In genomic region chr6:90068264-90068663, GRCh38 we compare ENCODE assay signal across 10 cellular contexts.
A peak's percentile ranks its signal among the peaks of the same experiment; 100 is the strongest.
DNase-seq lines count a peak whose midpoint lies in the region; ATAC-seq and TF ChIP-seq lines count a peak whose summit lies in the region.
"Had no signal": no experiment of that assay in that cellular context is flagged by ENCODE, and none has a peak within 500 bp of the region (broad histone marks: within the 10 kb centered on the region; RNA-seq: fewer than 3 reads in every experiment).

No MANE protein-coding gene starts in this region.

- H3K27ac ChIP-seq in right atrium auricular region (no peak overlapping the region), RWPE1 (no peak overlapping the region), fibroblast of lung (ENCODE audit: insufficient read depth, low read length) (no peak overlapping the region)
- H3K27ac ChIP-seq: cardiac muscle cell, SK-N-MC had no signal

- H3K9me3 ChIP-seq in right atrium auricular region (no peaks in the 10 kb centered on the region), fibroblast of lung (ENCODE audit: control insufficient read depth, insufficient read depth, low read depth, low read length) (no peaks in the 10 kb centered on the region)

- intact Hi-C loops in left ventricle myocardium superior (cut with micrococcal nuclease) = no loop called here

- H3K4me2 ChIP-seq in fibroblast of lung (ENCODE audit: extremely low read depth, insufficient read depth, low read length) = no peak overlapping the region

- no peaks in the 10 kb centered on the region for H4K20me1 ChIP-seq in fibroblast of lung (ENCODE audit: control insufficient read depth, extremely low read depth, insufficient read depth, low read length)

- no peaks in the 10 kb centered on the region for H3K27me3 Mint-ChIP-seq in stimulated activated naive CD8-positive, alpha-beta T cell treated with anti-CD3 and anti-CD28 coated beads, Interleukin-15, amount 100 ng/mL, for 72 hours

- H2AFZ ChIP-seq in fibroblast of lung (ENCODE audit: low read length) = no peak overlapping the region

- peak; percentile 53 for ATAC-seq in left ventricle myocardium superior
- ATAC-seq in stimulated activated naive CD8-positive, alpha-beta T cell treated with anti-CD3 and anti-CD28 coated beads, Interleukin-15, amount 100 ng/mL, for 72 hours = peak; percentile 75
- ATAC-seq in HG03354 (IDR thresholded peaks at IDR 0.05; ENCODE audit: poor library complexity, severe bottlenecking, unreplicated experiment) = no peak

- H3K27me3 ChIP-seq in right atrium auricular region (no peaks in the 10 kb centered on the region), fibroblast of lung (ENCODE audit: control insufficient read depth, insufficient read depth, low read length) (no peaks in the 10 kb centered on the region)
- H3K27me3 ChIP-seq: cardiac muscle cell had no signal

- DNase-seq in left ventricle myocardium superior (no peak), right atrium auricular region (ENCODE audit: low spot score) (no peak), RWPE1 (ENCODE audit: low spot score) (peak; percentile 47), fibroblast of lung (ENCODE audit: low read depth in 2 of 2) (peak; percentile 56 to 83), anterior cingulate cortex (lab: John Stamatoyannopoulos, UW) (no peak), SIG-M5 (lab: John Stamatoyannopoulos, UW) (no peak)
- DNase-seq in stimulated activated naive CD8-positive, alpha-beta T cell treated with anti-CD3 and anti-CD28 coated beads, Interleukin-15, amount 100 ng/mL, for 72 hours = peak in 1 of 2 donors; percentile 47

- H3K9me3 Mint-ChIP-seq in stimulated activated naive CD8-positive, alpha-beta T cell treated with anti-CD3 and anti-CD28 coated beads, Interleukin-15, amount 100 ng/mL, for 72 hours = no peaks in the 10 kb centered on the region

- H3K4me3 ChIP-seq in right atrium auricular region (no peak overlapping the region), fibroblast of lung (replicated peaks in 1 of 4; ENCODE audit: control extremely low read depth in 1 of 4, insufficient read depth in 1 of 4, low read depth in 3 of 4, low read length in 4 of 4) (no peak overlapping the region)
- H3K4me3 ChIP-seq: cardiac muscle cell, SK-N-MC had no signal

- H3K4me1 ChIP-seq in right atrium auricular region (no peaks in the 10 kb centered on the region), fibroblast of lung (ENCODE audit: control insufficient read depth, extremely low read depth, insufficient read depth, low read length) (peaks cover 2% of the 10 kb centered on the region)

- POLR2A ChIA-PET in RWPE1 (lab: Yijun Ruan, JAX; ENCODE audit: low non-redundant PET) = no interaction called here

- H3K4me3 Mint-ChIP-seq in stimulated activated naive CD8-positive, alpha-beta T cell treated with anti-CD3 and anti-CD28 coated beads, Interleukin-15, amount 100 ng/mL, for 72 hours = peak overlapping the region; percentile 32 to 40

- peak overlapping the region in 1 of 2 donors; percentile 52 for H3K27ac Mint-ChIP-seq in stimulated activated naive CD8-positive, alpha-beta T cell treated with anti-CD3 and anti-CD28 coated beads, Interleukin-15, amount 100 ng/mL, for 72 hours

- no peaks in the 10 kb centered on the region for H3K79me2 ChIP-seq in fibroblast of lung (ENCODE audit: control insufficient read depth, insufficient read depth, low read length)

- CTCF ChIA-PET in RWPE1 (lab: Yijun Ruan, JAX) = no interaction called here

- H3K36me3 ChIP-seq in right atrium auricular region (no peaks in the 10 kb centered on the region), fibroblast of lung (ENCODE audit: control insufficient read depth, insufficient read depth, low read length) (no peaks in the 10 kb centered on the region)
- H3K36me3 ChIP-seq: cardiac muscle cell had no signal

- H3K9ac ChIP-seq in fibroblast of lung (ENCODE audit: insufficient read depth, low read length) = no peak overlapping the region

- peaks cover 90% of the 10 kb centered on the region for H3K4me1 Mint-ChIP-seq in stimulated activated naive CD8-positive, alpha-beta T cell treated with anti-CD3 and anti-CD28 coated beads, Interleukin-15, amount 100 ng/mL, for 72 hours

- TF ChIP-seq CTCF in right atrium auricular region (IDR thresholded peaks at IDR 0.05) = no peak
- TF ChIP-seq CTCF in RWPE1 (conservative IDR thresholded peaks at IDR 0.05; ENCODE audit: low read depth) = no peak
- no peak for TF ChIP-seq CTCF in fibroblast of lung (conservative IDR thresholded peaks at IDR 0.05 in 1 of 2, IDR thresholded peaks at IDR 0.05 in 1 of 2; ENCODE audit: low read depth in 1 of 2, low read length in 2 of 2)

Comparison
In these comparisons a context has a peak if more than half of its experiments do, and no peak if none do; other contexts are left out.
1. DNase-seq: peak in RWPE1 (single experiment) and fibroblast of lung (2 of 2); none in left ventricle myocardium superior (single experiment), right atrium auricular region (single experiment), anterior cingulate cortex (0 of 58) and SIG-M5 (single experiment).